8 cellular contexts compared by ENCODE assay signal in the genomic region with DNA sequence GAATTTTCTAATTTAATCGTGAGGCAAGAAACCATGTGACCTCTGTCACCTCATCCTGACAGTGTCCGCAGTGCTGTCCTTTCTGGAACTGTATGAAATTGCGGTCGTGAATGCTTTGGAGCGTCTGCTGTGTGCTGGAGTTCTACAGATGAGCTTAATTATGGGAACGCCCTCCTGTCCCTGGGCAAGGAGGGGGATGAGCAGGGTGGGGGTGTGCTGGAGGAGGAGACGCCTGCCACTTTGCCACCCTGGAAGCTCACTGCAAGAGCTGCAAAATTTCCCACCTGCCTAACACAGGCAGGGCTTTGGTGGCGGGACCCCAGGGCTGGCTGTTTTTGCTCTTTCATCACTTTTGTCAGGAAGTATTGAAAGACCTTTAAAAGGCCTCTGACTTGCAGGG. TPM values are rescaled to one million over a fixed set of nuclear protein-coding genes. Genes with fewer than 3 reads are reported as not detected.
A peak's percentile ranks its signal among the peaks of the same experiment; 100 is the strongest.
DNase-seq lines count a peak whose midpoint lies in the region; ATAC-seq and TF ChIP-seq lines count a peak whose summit lies in the region.

No MANE protein-coding gene starts in this region.

- TF ChIP-seq RAD21 in SK-N-SH (IDR thresholded peaks at IDR 0.05; ENCODE audit: low read length) = no peak

- H3K9me3 Mint-ChIP-seq in HFFc6 = no peaks in the 10 kb centered on the region

- H3K9me3 ChIP-seq in SK-N-SH = no peaks in the 10 kb centered on the region
- no peaks in the 10 kb centered on the region for H3K9me3 ChIP-seq in effector memory CD4-positive, alpha-beta T cell (ENCODE audit: control insufficient read depth, low read length)

- H3K4me3 Mint-ChIP-seq in HFFc6 = no peak overlapping the region

- DNase-seq in SK-N-SH (peak; percentile 81), NCI-H345 treated with DMSO at 0.1 percent for 48 hours (lab: John Stamatoyannopoulos, UW; ENCODE audit: unreplicated experiment) (peak; percentile 37), HFFc6 (no peak)
- no peak for DNase-seq in effector memory CD4-positive, alpha-beta T cell

- ATAC-seq in SK-N-SH treated with all-trans-retinoic acid at 6 μM for 48 hours (no peak), GM18873 (IDR thresholded peaks at IDR 0.05; ENCODE audit: low FRiP score, unreplicated experiment) (no peak), HG02938 (IDR thresholded peaks at IDR 0.05; ENCODE audit: unreplicated experiment) (no peak)

- H3K27me3 Mint-ChIP-seq in HFFc6 (ENCODE audit: insufficient read depth) = peaks cover 2% of the 10 kb centered on the region; the same call in 1 of the 2 replicates

- H3K36me3 ChIP-seq in SK-N-SH (replicated peaks in 1 of 2; ENCODE audit: control insufficient read depth in 1 of 2, insufficient read depth in 2 of 2, low read length in 1 of 2) = peaks cover 1 to 3% of the 10 kb centered on the region in 2 experiments
- no peaks in the 10 kb centered on the region for H3K36me3 ChIP-seq in effector memory CD4-positive, alpha-beta T cell (ENCODE audit: control insufficient read depth, insufficient read depth, low read length)

- TF ChIP-seq EP300 in SK-N-SH (IDR thresholded peaks at IDR 0.05; ENCODE audit: borderline replicate concordance in 1 of 2, low read depth in 1 of 2, low read length in 1 of 2) = peak in 1 of 2 experiments; percentile 46; a peak in 1 of 4 replicates

- no peak overlapping the region for H3K27ac Mint-ChIP-seq in HFFc6

- 0 out of 2 replicates have a peak overlapping the region, but pooled peaks have one; percentile 51 for H3K4me2 ChIP-seq in SK-N-SH

- H3K4me3 ChIP-seq in SK-N-SH (ENCODE audit: low read depth in 2 of 2, low read length in 1 of 2) (no peak overlapping the region), skin epidermis (no peak overlapping the region)
- H3K4me3 ChIP-seq in effector memory CD4-positive, alpha-beta T cell (ENCODE audit: insufficient read depth, low read depth, low read length, poor library complexity, severe bottlenecking) = no peak overlapping the region

- H4K20me1 ChIP-seq in SK-N-SH (ENCODE audit: insufficient read depth) = peaks cover 68% of the 10 kb centered on the region

- H3K27ac ChIP-seq in SK-N-SH (ENCODE audit: low read depth in 2 of 2, low read length in 1 of 2) = peak overlapping the region in 1 of 2 experiments; percentile 73; a peak in 2 of 4 replicates
- H3K27ac ChIP-seq in effector memory CD4-positive, alpha-beta T cell (ENCODE audit: insufficient read depth, low read length, poor library complexity, severe bottlenecking) = peak overlapping the region; percentile 79
- H3K27ac ChIP-seq in skin epidermis = peak overlapping the region in 12 of 21 experiments; percentile 8 to 79 (median 54)

- H3K9ac ChIP-seq in SK-N-SH = no peak overlapping the region

- POLR2A ChIA-PET in SK-N-SH (lab: Yijun Ruan, JAX) = interaction anchor here (1.2 to 2.6 kb wide), 3 partner anchors 9 to 21 kb away, joined by 3 to 18 read pairs (median 8); no protein-coding TSS in a partner anchor

- peaks cover 81% of the 10 kb centered on the region for H3K79me2 ChIP-seq in SK-N-SH (ENCODE audit: insufficient read depth)

- peaks cover 3% of the 10 kb centered on the region for H3F3A ChIP-seq in SK-N-SH (replicated peaks; ENCODE audit: insufficient read depth)

- no peak for TF ChIP-seq CTCF in SK-N-SH (IDR thresholded peaks at IDR 0.05)
- no peak for TF ChIP-seq CTCF in HFFc6 (IDR thresholded peaks at IDR 0.05)

- no peaks in the 10 kb centered on the region for H3K9me2 ChIP-seq in SK-N-SH

- H3K36me3 Mint-ChIP-seq in HFFc6 (ENCODE audit: low read depth) = peaks cover 11% of the 10 kb centered on the region; the same call in 1 of the 2 replicates

- H3K4me1 ChIP-seq in SK-N-SH (ENCODE audit: control insufficient read depth in 1 of 2, insufficient read depth in 2 of 2, low read depth in 1 of 2, low read length in 1 of 2) = peaks cover 24 to 57% of the 10 kb centered on the region in 2 experiments
- H3K4me1 ChIP-seq in effector memory CD4-positive, alpha-beta T cell (ENCODE audit: control insufficient read depth, insufficient read depth, low read length, poor library complexity, severe bottlenecking) = peaks cover 68% of the 10 kb centered on the region

- CTCF ChIA-PET in SK-N-SH (lab: Yijun Ruan, JAX) = interaction anchor here (0.7 to 32.6 kb wide), 10 partner anchors 9 to 1255 kb away, joined by 3 to 873 read pairs (median 11); no protein-coding TSS in a partner anchor

- H3K27me3 ChIP-seq in SK-N-SH (ENCODE audit: insufficient read depth) = no peaks in the 10 kb centered on the region
- H3K27me3 ChIP-seq in effector memory CD4-positive, alpha-beta T cell (replicated peaks; ENCODE audit: control insufficient read depth, insufficient read depth, low read length, poor library complexity, severe bottlenecking) = no peaks in the 10 kb centered on the region

- WGBS in SK-N-SH (ENCODE audit: low lambda C conversion rate) = 82% methylated on average over 8 of the region's 8 CpGs

- H2AFZ ChIP-seq in SK-N-SH (ENCODE audit: low read depth) = no peak overlapping the region

- H3K4me1 Mint-ChIP-seq in HFFc6 (ENCODE audit: low read depth) = peaks cover 56% of the 10 kb centered on the region

TF ChIP-seq in SK-N-SH, 30 proteins besides CTCF, POLR2A, EP300 and RAD21 (continues in another document):
- no peak for TF ChIP-seq JUND (IDR thresholded peaks at IDR 0.05)
- no peak for TF ChIP-seq TEAD4 (IDR thresholded peaks at IDR 0.05; ENCODE audit: borderline replicate concordance, insufficient read depth)
- TF ChIP-seq RCOR1 (IDR thresholded peaks at IDR 0.05; ENCODE audit: low read length) = peak; percentile 57; the same call in 1 of the 2 replicates
- TF ChIP-seq CHD2 (IDR thresholded peaks at IDR 0.05; ENCODE audit: low read length, partially characterized antibody) = peak; percentile 74
- TF ChIP-seq, protein P1, sequence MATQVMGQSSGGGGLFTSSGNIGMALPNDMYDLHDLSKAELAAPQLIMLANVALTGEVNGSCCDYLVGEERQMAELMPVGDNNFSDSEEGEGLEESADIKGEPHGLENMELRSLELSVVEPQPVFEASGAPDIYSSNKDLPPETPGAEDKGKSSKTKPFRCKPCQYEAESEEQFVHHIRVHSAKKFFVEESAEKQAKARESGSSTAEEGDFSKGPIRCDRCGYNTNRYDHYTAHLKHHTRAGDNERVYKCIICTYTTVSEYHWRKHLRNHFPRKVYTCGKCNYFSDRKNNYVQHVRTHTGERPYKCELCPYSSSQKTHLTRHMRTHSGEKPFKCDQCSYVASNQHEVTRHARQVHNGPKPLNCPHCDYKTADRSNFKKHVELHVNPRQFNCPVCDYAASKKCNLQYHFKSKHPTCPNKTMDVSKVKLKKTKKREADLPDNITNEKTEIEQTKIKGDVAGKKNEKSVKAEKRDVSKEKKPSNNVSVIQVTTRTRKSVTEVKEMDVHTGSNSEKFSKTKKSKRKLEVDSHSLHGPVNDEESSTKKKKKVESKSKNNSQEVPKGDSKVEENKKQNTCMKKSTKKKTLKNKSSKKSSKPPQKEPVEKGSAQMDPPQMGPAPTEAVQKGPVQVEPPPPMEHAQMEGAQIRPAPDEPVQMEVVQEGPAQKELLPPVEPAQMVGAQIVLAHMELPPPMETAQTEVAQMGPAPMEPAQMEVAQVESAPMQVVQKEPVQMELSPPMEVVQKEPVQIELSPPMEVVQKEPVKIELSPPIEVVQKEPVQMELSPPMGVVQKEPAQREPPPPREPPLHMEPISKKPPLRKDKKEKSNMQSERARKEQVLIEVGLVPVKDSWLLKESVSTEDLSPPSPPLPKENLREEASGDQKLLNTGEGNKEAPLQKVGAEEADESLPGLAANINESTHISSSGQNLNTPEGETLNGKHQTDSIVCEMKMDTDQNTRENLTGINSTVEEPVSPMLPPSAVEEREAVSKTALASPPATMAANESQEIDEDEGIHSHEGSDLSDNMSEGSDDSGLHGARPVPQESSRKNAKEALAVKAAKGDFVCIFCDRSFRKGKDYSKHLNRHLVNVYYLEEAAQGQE (IDR thresholded peaks at IDR 0.05; ENCODE audit: low read depth, low read length) = no peak
- TF ChIP-seq POLR2AphosphoS5 (IDR thresholded peaks at IDR 0.05; ENCODE audit: low read depth, low read length) = no peak
- no peak for TF ChIP-seq SMC3 (IDR thresholded peaks at IDR 0.05; ENCODE audit: low read depth, low read length)

TF ChIP-seq in SK-N-SH treated with all-trans-retinoic acid at 6 μM for 48 hours, 23 proteins besides CTCF, POLR2A, EP300 and RAD21 (continues in another document):
- TF ChIP-seq SNAI2 (CRISPR knock-in tag; IDR thresholded peaks at IDR 0.05) (no peak), ZC3H10 (CRISPR knock-in tag; IDR thresholded peaks at IDR 0.05) (no peak), ESRRG (CRISPR knock-in tag; IDR thresholded peaks at IDR 0.05) (no peak), CSDC2 (CRISPR knock-in tag; IDR thresholded peaks at IDR 0.05) (no peak), ARNTL (CRISPR knock-in tag; IDR thresholded peaks at IDR 0.05; ENCODE audit: borderline replicate concordance, low read depth) (no peak), ZNF70 (CRISPR knock-in tag; IDR thresholded peaks at IDR 0.05) (no peak), ISL1 (CRISPR knock-in tag; IDR thresholded peaks at IDR 0.05) (no peak), TCF4 (CRISPR knock-in tag; IDR thresholded peaks at IDR 0.05; ENCODE audit: borderline replicate concordance) (no peak)
- TF ChIP-seq, protein P2, sequence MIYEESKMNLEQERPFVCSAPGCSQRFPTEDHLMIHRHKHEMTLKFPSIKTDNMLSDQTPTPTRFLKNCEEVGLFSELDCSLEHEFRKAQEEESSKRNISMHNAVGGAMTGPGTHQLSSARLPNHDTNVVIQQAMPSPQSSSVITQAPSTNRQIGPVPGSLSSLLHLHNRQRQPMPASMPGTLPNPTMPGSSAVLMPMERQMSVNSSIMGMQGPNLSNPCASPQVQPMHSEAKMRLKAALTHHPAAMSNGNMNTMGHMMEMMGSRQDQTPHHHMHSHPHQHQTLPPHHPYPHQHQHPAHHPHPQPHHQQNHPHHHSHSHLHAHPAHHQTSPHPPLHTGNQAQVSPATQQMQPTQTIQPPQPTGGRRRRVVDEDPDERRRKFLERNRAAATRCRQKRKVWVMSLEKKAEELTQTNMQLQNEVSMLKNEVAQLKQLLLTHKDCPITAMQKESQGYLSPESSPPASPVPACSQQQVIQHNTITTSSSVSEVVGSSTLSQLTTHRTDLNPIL (CRISPR knock-in tag; IDR thresholded peaks at IDR 0.05; ENCODE audit: low read depth) = no peak

RNA-seq across cellular contexts. Expression of a gene that starts 6.5 kb away (rescaled TPM):
- 22.1 and 28.2 TPM in 2 replicates for polyA plus RNA-seq in SK-N-SH (2012; rRNA removed)
- polyA plus RNA-seq in SK-N-SH (2012; cell fraction: cytosol; rRNA removed) = 14.9 and 17.7 TPM in 2 replicates
- 60.5 and 67.4 TPM in 2 replicates for polyA plus RNA-seq in SK-N-SH (2012; cell fraction: nucleus; rRNA removed)
- total RNA-seq in HFFc6 (2021; fragmentation: NEBNext Ultra II Directional; extraction: Animal tissue kit (Norgen Biotek cat#: 25700)) = 10 to 100 TPM; 17.5 to 22.9 (median 20.7) TPM

Comparison
In these comparisons a context has a peak if more than half of its experiments do, and no peak if none do; other contexts are left out.
1. DNase-seq: peak in SK-N-SH (single experiment) and NCI-H345 treated with DMSO at 0.1 percent for 48 hours (single experiment); none in effector memory CD4-positive, alpha-beta T cell (0 of 3) and HFFc6 (single experiment).